27 cellular contexts compared by ENCODE assay signal in genomic region chr16:49747654-49748053, GRCh38.
"Had no signal": no experiment of that assay in that cellular context is flagged by ENCODE, and none has a peak within 500 bp of the region (broad histone marks: within the 10 kb centered on the region; RNA-seq: fewer than 3 reads in every experiment).

No MANE protein-coding gene starts in this region.

- H3K36me3 Mint-ChIP-seq: immature natural killer cell; mesothelial cell of epicardium; naive B cell; natural killer cell; stimulated activated naive B cell treated with anti-CD40 and anti-IgM and Interleukin-4, amounts not matched to agents 10 μg/mL and 1 μg/mL and 100 μg/mL, for 72 hours had no signal

- H3K4me3 Mint-ChIP-seq: immature natural killer cell; mesothelial cell of epicardium; naive B cell; natural killer cell; nephron progenitor cell; neural progenitor cell; stimulated activated naive B cell treated with anti-CD40 and anti-IgM and Interleukin-4, amounts not matched to agents 10 μg/mL and 1 μg/mL and 100 μg/mL, for 72 hours had no signal

- H3K4me1 ChIP-seq: left lung, right lobe of liver had no signal

- ATAC-seq: left colon, left lung, lower lobe of right lung, natural killer cell, right lobe of liver had no signal

- H3K4me3 ChIP-seq: left lung, lower lobe of right lung, neural progenitor cell, right atrium auricular region, right lobe of liver, skin epidermis, stomach, testis, thyroid gland, transverse colon, upper lobe of left lung, vagina had no signal

- H3K27ac Mint-ChIP-seq: immature natural killer cell; mesothelial cell of epicardium; naive B cell; natural killer cell; nephron progenitor cell; progenitor cell of endocrine pancreas; stimulated activated naive B cell treated with anti-CD40 and anti-IgM and Interleukin-4, amounts not matched to agents 10 μg/mL and 1 μg/mL and 100 μg/mL, for 72 hours had no signal

- H3K36me3 ChIP-seq: left lung, lower lobe of right lung, neural progenitor cell, neutrophil, right atrium auricular region, right lobe of liver, stomach, thyroid gland, transverse colon, upper lobe of left lung, vagina had no signal

- H3K27me3 Mint-ChIP-seq: progenitor cell of endocrine pancreas had no signal

- H3K9me3 Mint-ChIP-seq: immature natural killer cell; mesothelial cell of epicardium; naive B cell; natural killer cell; nephron progenitor cell; neural progenitor cell; stimulated activated naive B cell treated with anti-CD40 and anti-IgM and Interleukin-4, amounts not matched to agents 10 μg/mL and 1 μg/mL and 100 μg/mL, for 72 hours had no signal

- H3K4me1 Mint-ChIP-seq: immature natural killer cell; naive B cell; natural killer cell; stimulated activated naive B cell treated with anti-CD40 and anti-IgM and Interleukin-4, amounts not matched to agents 10 μg/mL and 1 μg/mL and 100 μg/mL, for 72 hours had no signal

- DNase-seq: hippocampal formation; immature natural killer cell; kidney; left colon; left lung; lower lobe of right lung; mammary epithelial cell; naive B cell; natural killer cell; nephron progenitor cell; occipital lobe; right lobe of liver; stimulated activated CD4-positive, alpha-beta T cell treated with anti-CD3 and anti-CD28 coated beads, Interleukin-12 subunit alpha, Interleukin-12 subunit beta, amount 100 ng/mL, for 4 hours; stimulated activated CD4-positive, alpha-beta T cell treated with anti-CD3 and anti-CD28 coated beads, Interleukin-4, amount 100 ng/mL, for 1 hour; stimulated activated naive B cell treated with anti-CD40 and anti-IgM and Interleukin-4, amounts not matched to agents 10 μg/mL and 1 μg/mL and 100 μg/mL, for 72 hours; stomach; testis; thyroid gland; transverse colon; upper lobe of left lung had no signal

- H3K9me3 ChIP-seq: left lung, lower lobe of right lung, neutrophil, right atrium auricular region, right lobe of liver, stomach, testis, thyroid gland, transverse colon, upper lobe of left lung, vagina had no signal

- H3K27me3 ChIP-seq: neural progenitor cell, right atrium auricular region, right lobe of liver, testis, thyroid gland, transverse colon, upper lobe of left lung, vagina had no signal

- H3K27ac ChIP-seq: left lung, lower lobe of right lung, neural progenitor cell, neutrophil, right atrium auricular region, right lobe of liver, skin epidermis, stomach, testis, thyroid gland, transverse colon, upper lobe of left lung, vagina had no signal
